Comparison of ENCODE assay signal across 9 cellular contexts in the genomic region with DNA sequence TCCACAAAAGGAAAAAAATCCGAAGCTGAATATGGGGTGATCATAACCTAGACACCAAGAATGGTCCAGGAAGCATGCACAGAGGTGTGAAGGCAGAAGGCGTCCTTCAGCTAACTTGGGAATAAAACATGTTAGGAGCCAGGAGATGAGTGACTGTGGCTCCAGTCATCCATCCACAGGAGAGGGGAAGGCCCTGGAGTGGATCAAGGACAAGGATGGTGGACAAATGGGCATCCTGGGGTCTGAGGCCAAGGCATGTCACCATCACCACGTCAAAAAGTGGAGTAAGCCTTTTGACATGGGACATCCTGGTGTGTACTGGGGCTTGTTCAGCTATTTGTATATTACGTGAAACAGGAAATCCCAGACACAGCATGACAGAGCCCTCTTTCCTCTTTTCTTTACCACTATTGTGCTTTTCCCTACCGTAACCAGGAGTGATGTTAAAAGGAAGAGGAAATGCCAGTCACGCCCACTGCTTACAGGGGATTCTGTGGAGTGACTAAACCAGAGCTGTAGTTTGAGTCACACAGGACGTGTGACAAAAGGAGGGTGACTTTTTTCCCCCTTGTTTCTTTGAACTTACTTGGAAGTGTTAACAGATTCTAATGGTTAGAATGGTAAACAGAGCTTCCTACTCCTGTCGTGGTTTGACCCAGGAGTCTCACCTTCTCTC. TPM values are rescaled to one million over a fixed set of nuclear protein-coding genes. Genes with fewer than 3 reads are reported as not detected.
A peak's percentile ranks its signal among the peaks of the same experiment; 100 is the strongest.
DNase-seq lines count a peak whose midpoint lies in the region; ATAC-seq and TF ChIP-seq lines count a peak whose summit lies in the region.
"Had no signal": no experiment of that assay in that cellular context is flagged by ENCODE, and none has a peak within 500 bp of the region (broad histone marks: within the 10 kb centered on the region; RNA-seq: fewer than 3 reads in every experiment).

No MANE protein-coding gene starts in this region.

- peak overlapping the region; percentile 56 to 90 (median 80) for H3K27ac Mint-ChIP-seq in naive B cell

- TF ChIP-seq CTCF in coronary artery (IDR thresholded peaks at IDR 0.05) = no peak

- H3K4me3 Mint-ChIP-seq in naive B cell = peak overlapping the region in 6 of 8 donors; percentile 4 to 51 (median 32)

- ATAC-seq in HG02973 (IDR thresholded peaks at IDR 0.05; ENCODE audit: unreplicated experiment) (peak; percentile 87), naive B cell (ENCODE audit: low read depth in 2 of 2) (peak; percentile 93 to 96), HG03025 (IDR thresholded peaks at IDR 0.05; ENCODE audit: low FRiP score, unreplicated experiment) (no peak)

- no peaks in the 10 kb centered on the region for H3K9me3 Mint-ChIP-seq in naive B cell

- H3K4me3 ChIP-seq in coronary artery = no peak overlapping the region

- peaks cover 2 to 6% of the 10 kb centered on the region in 2 donors for H3K36me3 Mint-ChIP-seq in naive B cell

- DNase-seq in NK-92 treated with Interleukin-12 subunit alpha and Interleukin-12 subunit beta, amount 100 ng/mL, for 24 hours (lab: John Stamatoyannopoulos, UW) = peak; percentile 44
- DNase-seq in NK-92 (lab: John Stamatoyannopoulos, UW; ENCODE audit: unreplicated experiment) = no peak
- DNase-seq in RPMI7951 (ENCODE audit: low read depth) = peak; percentile 79
- peak; percentile 59 for DNase-seq in coronary artery (ENCODE audit: low spot score)
- DNase-seq in naive B cell = peak; percentile 15
- no peak for DNase-seq in NCI-H2227 treated with DMSO at 0.1 percent for 48 hours (lab: John Stamatoyannopoulos, UW)

- H3K27ac ChIP-seq in coronary artery = peak overlapping the region in 1 of 2 donors; percentile 57
- H3K27ac ChIP-seq: 22Rv1 had no signal

- peaks cover 24 to 57% (median 42%) of the 10 kb centered on the region in 3 donors for H3K4me1 Mint-ChIP-seq in naive B cell

- no peaks in the 10 kb centered on the region for H3K27me3 Mint-ChIP-seq in naive B cell

RNA-seq across cellular contexts. Expression of gene ACSL5, which starts 15.4 kb away (rescaled TPM):
- 18.5 TPM in 2 replicates for total RNA-seq in RPMI7951 (2014; rRNA removed; shearing (Covaris generic))
- 10 to 100 TPM; 38.9 to 89.1 (median 60.2) TPM for polyA plus RNA-seq in naive B cell (ENCODE audit: low read depth in 6 of 6)

RNA-seq across cellular contexts. Expression of gene ZDHHC6, which starts 57.4 kb away (rescaled TPM):
- 35.6 and 38.8 TPM in 2 replicates for total RNA-seq in RPMI7951 (2014; rRNA removed; shearing (Covaris generic))
- 10 to 100 TPM; 18.4 to 44.6 (median 33.3) TPM for polyA plus RNA-seq in naive B cell (ENCODE audit: low read depth in 6 of 6)

RNA-seq across cellular contexts. Expression of gene VTI1A, which starts 57.7 kb away (rescaled TPM):
- total RNA-seq in RPMI7951 (2014; rRNA removed; shearing (Covaris generic)) = 22.3 and 22.9 TPM in 2 replicates
- polyA plus RNA-seq in naive B cell (ENCODE audit: low read depth in 6 of 6) = 10 to 100 TPM; 24.9 to 42.9 (median 40.3) TPM

Comparison
In these comparisons a context has a peak if more than half of its experiments do, and no peak if none do; other contexts are left out.
1. DNase-seq: peak in NK-92 treated with Interleukin-12 subunit alpha and Interleukin-12 subunit beta, amount 100 ng/mL, for 24 hours (single experiment), RPMI7951 (single experiment), coronary artery (single experiment) and naive B cell (single experiment); none in NK-92 (single experiment) and NCI-H2227 treated with DMSO at 0.1 percent for 48 hours (single experiment).